In the genomic region with DNA sequence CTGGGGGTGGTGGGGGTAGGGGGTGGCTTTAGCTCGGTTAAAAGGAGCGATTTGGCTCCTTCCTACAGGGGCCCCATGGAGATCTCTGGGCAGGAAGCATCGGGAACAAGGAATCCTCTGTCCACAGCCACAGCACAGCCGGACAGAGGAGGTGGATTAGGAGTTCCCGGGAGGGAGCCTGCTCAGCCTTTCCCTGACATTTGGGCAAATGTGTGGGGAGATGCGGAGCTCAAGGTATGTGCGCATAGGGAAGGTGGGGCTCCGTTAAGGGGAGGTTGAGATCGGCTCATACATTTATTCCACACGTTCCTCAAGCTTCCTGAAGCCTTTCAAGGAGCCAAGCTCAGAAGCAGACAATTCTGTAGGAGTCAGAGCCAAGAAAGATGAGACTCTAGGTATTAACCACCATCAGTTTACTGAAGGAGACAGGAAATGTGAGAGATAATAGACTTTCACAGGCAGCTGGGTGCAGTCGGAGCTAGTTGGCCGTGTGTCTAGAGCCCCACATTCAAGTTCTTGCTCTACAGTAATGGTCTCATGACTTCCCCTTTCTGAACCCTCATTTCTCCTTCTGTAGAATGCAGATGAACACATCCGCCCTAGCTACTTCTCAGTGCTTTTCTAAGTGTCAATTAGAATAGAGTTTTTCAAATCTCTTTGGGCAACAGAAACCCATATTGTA, we compare ENCODE assay signal across 11 cellular contexts. TPM values are rescaled to one million over a fixed set of nuclear protein-coding genes. Genes with fewer than 3 reads are reported as not detected.
DNase-seq lines count a peak whose midpoint lies in the region; ATAC-seq and TF ChIP-seq lines count a peak whose summit lies in the region.
"Had no signal": no experiment of that assay in that cellular context is flagged by ENCODE, and none has a peak within 500 bp of the region (broad histone marks: within the 10 kb centered on the region; RNA-seq: fewer than 3 reads in every experiment).

No MANE protein-coding gene starts in this region.

- POLR2A ChIA-PET in A673 (lab: Charles Lee; ENCODE audit: low non-redundant PET) = no interaction called here

- H3K4me3 ChIP-seq in mammary epithelial cell (replicated peaks in 1 of 3; ENCODE audit: insufficient read depth in 1 of 3, low read depth in 2 of 3, low read length in 3 of 3) = no peak overlapping the region
- H3K4me3 ChIP-seq in A673 (ENCODE audit: low read depth, low read length, poor library complexity, severe bottlenecking) = no peak overlapping the region

- H3K27me3 ChIP-seq in mammary epithelial cell (ENCODE audit: insufficient read depth, low read length) = no peaks in the 10 kb centered on the region
- no peaks in the 10 kb centered on the region for H3K27me3 ChIP-seq in A673 (replicated peaks; ENCODE audit: insufficient read depth, low read depth, low read length, poor library complexity)

- peak overlapping the region; percentile 42 for H2AFZ ChIP-seq in mammary epithelial cell (ENCODE audit: low read depth, low read length)

- H3K4me1 ChIP-seq in mammary epithelial cell (ENCODE audit: insufficient read depth, low read length) (peaks cover 4% of the 10 kb centered on the region), A673 (ENCODE audit: insufficient read depth, low read length, poor library complexity, severe bottlenecking) (no peaks in the 10 kb centered on the region)

- CTCF ChIA-PET in mammary epithelial cell (lab: Charles Lee; ENCODE audit: low non-redundant PET) (no interaction called here), A673 (lab: Charles Lee) (no interaction called here)

- no peak overlapping the region for H3K4me2 ChIP-seq in mammary epithelial cell (ENCODE audit: insufficient read depth, low read depth, low read length)
- H3K4me2 ChIP-seq: KMS-11 had no signal

- H3K9ac ChIP-seq in mammary epithelial cell (ENCODE audit: insufficient read depth, low read length) = no peak overlapping the region
- H3K9ac ChIP-seq: KMS-11 had no signal

- ATAC-seq in GM19395 (IDR thresholded peaks at IDR 0.05; ENCODE audit: unreplicated experiment) (peak; percentile 66), sciatic nerve (peak; percentile 80)

- WGBS in mammary epithelial cell (ENCODE audit: low coverage, missing lambda C conversion rate) = 20% methylated on average over 9 of the region's 13 CpGs

- H3K27ac ChIP-seq in mammary epithelial cell (ENCODE audit: insufficient read depth, low read depth, low read length) (no peak overlapping the region), A673 (ENCODE audit: low read depth, low read length, poor library complexity, severe bottlenecking) (no peak overlapping the region)
- H3K27ac ChIP-seq: KMS-11 had no signal

- dilution Hi-C loops in mammary epithelial cell (cut with HindIII; ENCODE audit: low sequenced_read_pairs) = loop anchor here (5.0 kb wide), 1 partner anchor 86 kb away; no protein-coding TSS in a partner anchor

- intact Hi-C loops in mammary epithelial cell (cut with micrococcal nuclease) (no loop called here), sciatic nerve (cut with DNase I) (no loop called here), A673 (cut with micrococcal nuclease; ENCODE audit: unreplicated experiment) (no loop called here)

- no TSS peak for BruUV-seq in mammary epithelial cell (replicated peaks; lab: Mats Ljungman, UMichigan)
- BruUV-seq in A673 (replicated peaks; lab: Mats Ljungman, UMichigan) = no TSS peak

- DNase-seq in NAMALWA (ENCODE audit: low spot score) (peak; percentile 63), mammary epithelial cell (no peak), sciatic nerve (ENCODE audit: low spot score) (no peak), T1000 (lab: John Stamatoyannopoulos, UW) (no peak), NCI-H226 (no peak), A673 (ENCODE audit: low spot score) (no peak), NCI-H526 (lab: John Stamatoyannopoulos, UW) (no peak)
- DNase-seq: activated CD4-positive, alpha-beta T cell treated with anti-CD3 and anti-CD28 coated beads, Interleukin-2, amount 10 ng/mL, durations not matched to agents 7 days and 5 days; CD8-positive, alpha-beta memory T cell had no signal

- in situ Hi-C loops in mammary epithelial cell (cut with MboI; ENCODE audit: low sequenced_read_pairs in 2 of 2) = no loop called here

- no peaks in the 10 kb centered on the region for H3K79me2 ChIP-seq in mammary epithelial cell (ENCODE audit: insufficient read depth, low read length)

- H3K36me3 ChIP-seq in mammary epithelial cell (ENCODE audit: insufficient read depth, low read length) (no peaks in the 10 kb centered on the region), A673 (ENCODE audit: insufficient read depth, low read length, poor library complexity, severe bottlenecking) (no peaks in the 10 kb centered on the region)

- TF ChIP-seq CTCF in mammary epithelial cell (conservative IDR thresholded peaks at IDR 0.05 in 1 of 2, IDR thresholded peaks at IDR 0.05 in 1 of 2; ENCODE audit: extremely low read depth in 1 of 2, insufficient read depth in 1 of 2, low read depth in 1 of 2, low read length in 2 of 2) (no peak), A673 (conservative IDR thresholded peaks at IDR 0.05; ENCODE audit: low read depth, low read length) (no peak)

- no peaks in the 10 kb centered on the region for H4K20me1 ChIP-seq in mammary epithelial cell (ENCODE audit: insufficient read depth, low read length)

- no peaks in the 10 kb centered on the region for H3K9me3 ChIP-seq in mammary epithelial cell (replicated peaks; ENCODE audit: insufficient read depth, low read length)
- H3K9me3 ChIP-seq in A673 (ENCODE audit: low read depth, low read length, poor library complexity, severe bottlenecking) = no peaks in the 10 kb centered on the region

RNA-seq across cellular contexts. Expression of a gene that starts 40.8 kb away (rescaled TPM):
- 10 to 100 TPM; 14.4 to 29.7 TPM for total RNA-seq in mammary epithelial cell
- 8.9 TPM for polyA plus RNA-seq in mammary epithelial cell
- 27.8 TPM for polyA minus RNA-seq in mammary epithelial cell
- 53.2 TPM for total RNA-seq in sciatic nerve
- total RNA-seq in A673 (2021) = 7.1 and 9.0 TPM in 2 replicates
- polyA plus RNA-seq: CD8-positive, alpha-beta memory T cell had no signal
